Comparison of ENCODE assay signal across 12 cellular contexts in genomic region chr13:99067160-99067985, GRCh38.
DNase-seq lines count a peak whose midpoint lies in the region; ATAC-seq and TF ChIP-seq lines count a peak whose summit lies in the region.
"Had no signal": no experiment of that assay in that cellular context is flagged by ENCODE, and none has a peak within 500 bp of the region (broad histone marks: within the 10 kb centered on the region; RNA-seq: fewer than 3 reads in every experiment).

No MANE protein-coding gene starts in this region.

- H3K4me1 Mint-ChIP-seq in activated naive CD8-positive, alpha-beta T cell treated with anti-CD3 and anti-CD28 coated beads, Interleukin-2, amount 50 U/mL, for 24 hours: peaks cover 50% of the 10 kb centered on the region

- no peaks in the 10 kb centered on the region for H3K9me2 ChIP-seq in HCT116 (ENCODE audit: insufficient read depth)

- no peak for TF ChIP-seq POLR2A in HCT116 (IDR thresholded peaks at IDR 0.05; ENCODE audit: borderline replicate concordance, extremely low read depth, insufficient read depth, insufficient read length)
- no peak for TF ChIP-seq POLR2A in suprapubic skin (IDR thresholded peaks at IDR 0.05)

- H3K4me1 ChIP-seq in HCT116 (ENCODE audit: control insufficient read depth in 1 of 2, insufficient read depth in 2 of 2, low read length in 2 of 2) (peaks cover 20 to 39% of the 10 kb centered on the region in 2 experiments), suprapubic skin (peaks cover 27% of the 10 kb centered on the region)

- ATAC-seq in HCT116: peak; percentile 87
- no peak for ATAC-seq in activated naive CD8-positive, alpha-beta T cell treated with anti-CD3 and anti-CD28 coated beads, Interleukin-2, amount 50 U/mL, for 24 hours
- no peak for ATAC-seq in GM19455 (IDR thresholded peaks at IDR 0.05; ENCODE audit: unreplicated experiment)
- no peak for ATAC-seq in GM21529 (IDR thresholded peaks at IDR 0.05; ENCODE audit: unreplicated experiment)
- no peak for ATAC-seq in HG02852 (IDR thresholded peaks at IDR 0.05; ENCODE audit: unreplicated experiment)

- TF ChIP-seq RAD21 in HCT116 (IDR thresholded peaks at IDR 0.05; ENCODE audit: low read depth): no peak

- POLR2A ChIA-PET in HCT116 (lab: Charles Lee): no interaction called here

- no peaks in the 10 kb centered on the region for H3K27me3 Mint-ChIP-seq in activated naive CD8-positive, alpha-beta T cell treated with anti-CD3 and anti-CD28 coated beads, Interleukin-2, amount 50 U/mL, for 24 hours

- peak overlapping the region in 1 of 2 experiments; percentile 17; a peak in 1 of 4 replicates for H3K4me3 ChIP-seq in HCT116 (replicated peaks in 1 of 2; ENCODE audit: low read depth in 1 of 2, low read length in 2 of 2)
- no peak overlapping the region for H3K4me3 ChIP-seq in suprapubic skin

- H3K27me3 ChIP-seq in HCT116 (ENCODE audit: insufficient read depth, low read length): no peaks in the 10 kb centered on the region
- no peaks in the 10 kb centered on the region for H3K27me3 ChIP-seq in suprapubic skin

- no peak overlapping the region for H3K4me3 Mint-ChIP-seq in activated naive CD8-positive, alpha-beta T cell treated with anti-CD3 and anti-CD28 coated beads, Interleukin-2, amount 50 U/mL, for 24 hours

- H3K36me3 ChIP-seq in HCT116 (ENCODE audit: control insufficient read depth in 1 of 2, insufficient read depth in 2 of 2, low read length in 2 of 2) (no peaks in the 10 kb centered on the region; a peak in 1 of 4 replicates), suprapubic skin (no peaks in the 10 kb centered on the region)

- TF ChIP-seq EP300 in suprapubic skin (IDR thresholded peaks at IDR 0.05): no peak

- peak overlapping the region; percentile 69 for H3K27ac ChIP-seq in HCT116 (ENCODE audit: low read depth, low read length)
- no peak overlapping the region for H3K27ac ChIP-seq in suprapubic skin

- H3K79me2 ChIP-seq in HCT116 (ENCODE audit: insufficient read depth, low read length): peaks cover 12% of the 10 kb centered on the region

- H4K20me1 ChIP-seq in HCT116 (ENCODE audit: insufficient read depth): no peaks in the 10 kb centered on the region

- DNase-seq in A172 (ENCODE audit: low spot score) (peak; percentile 92), HCT116 (ENCODE audit: low read depth, low spot score) (peak; percentile 70), iris pigment epithelial cell (ENCODE audit: low read depth) (peak; percentile 89), suprapubic skin (ENCODE audit: low spot score in 2 of 2) (no peak)
- no peak for DNase-seq in activated naive CD8-positive, alpha-beta T cell treated with anti-CD3 and anti-CD28 coated beads, Interleukin-2, amount 50 U/mL, for 24 hours
- DNase-seq: activated CD4-positive, alpha-beta T cell treated with anti-CD3 and anti-CD28 coated beads for 4 hours; cortex of kidney; Karpas-422; stimulated activated CD4-positive, alpha-beta T cell treated with anti-CD3 and anti-CD28 coated beads, Interleukin-12 subunit alpha, Interleukin-12 subunit beta, amount 100 ng/mL, for 4 hours had no signal

- H3K9ac ChIP-seq in HCT116 (ENCODE audit: low read length): no peak overlapping the region

- no TSS peak for BruUV-seq in HCT116 (replicated peaks; lab: Mats Ljungman, UMichigan)

- peak overlapping the region; percentile 24 for H3K27ac Mint-ChIP-seq in activated naive CD8-positive, alpha-beta T cell treated with anti-CD3 and anti-CD28 coated beads, Interleukin-2, amount 50 U/mL, for 24 hours

- no peaks in the 10 kb centered on the region for H3K9me3 Mint-ChIP-seq in activated naive CD8-positive, alpha-beta T cell treated with anti-CD3 and anti-CD28 coated beads, Interleukin-2, amount 50 U/mL, for 24 hours

- intact Hi-C loops in HCT116 (cut with micrococcal nuclease): no loop called here

- TF ChIP-seq CTCF in HCT116 (IDR thresholded peaks at IDR 0.05 in 2 of 3, conservative IDR thresholded peaks at IDR 0.05 in 1 of 3; ENCODE audit: borderline replicate concordance in 1 of 3, insufficient read depth in 1 of 3, low read depth in 2 of 3, low read length in 2 of 3): no peak
- TF ChIP-seq CTCF in suprapubic skin (IDR thresholded peaks at IDR 0.05): no peak

- peaks cover 0 to 4% of the 10 kb centered on the region in 2 experiments; a peak in 1 of 4 replicates for H3K9me3 ChIP-seq in HCT116 (ENCODE audit: control insufficient read depth in 1 of 2, insufficient read depth in 1 of 2, low read depth in 1 of 2, low read length in 2 of 2)
- H3K9me3 ChIP-seq in suprapubic skin: no peaks in the 10 kb centered on the region

- peaks cover 13% of the 10 kb centered on the region for H3K36me3 Mint-ChIP-seq in activated naive CD8-positive, alpha-beta T cell treated with anti-CD3 and anti-CD28 coated beads, Interleukin-2, amount 50 U/mL, for 24 hours (ENCODE audit: low read depth)

- RAD21 ChIA-PET in HCT116 (lab: Charles Lee; ENCODE audit: low non-redundant PET in 1 of 2, low total read pairs in 2 of 2, uncharacterized antibody in 2 of 2, unreplicated experiment in 2 of 2): no interaction called here

- no peak overlapping the region for H2AFZ ChIP-seq in HCT116 (ENCODE audit: low read depth, low read length, poor library complexity, severe bottlenecking)

- WGBS in suprapubic skin: 35% methylated on average over 1 of the region's 1 CpG

- peak overlapping the region; percentile 58 for H3K4me2 ChIP-seq in HCT116 (ENCODE audit: low read length)

- CTCF ChIA-PET in HCT116 (lab: Charles Lee): no interaction called here

TF ChIP-seq in HCT116, 20 proteins besides CTCF, POLR2A, EP300 and RAD21 (continues in another document):
- TF ChIP-seq TCF7L2 (IDR thresholded peaks at IDR 0.05; ENCODE audit: borderline replicate concordance, extremely low read depth, insufficient read depth, insufficient read length): no peak
- TF ChIP-seq SP1 (IDR thresholded peaks at IDR 0.05; ENCODE audit: low read depth): peak; percentile 82
- TF ChIP-seq ZFX (IDR thresholded peaks at IDR 0.05): no peak
- peak; percentile 70 for TF ChIP-seq CEBPB (IDR thresholded peaks at IDR 0.05; ENCODE audit: low read depth)
- TF ChIP-seq EGR1 (IDR thresholded peaks at IDR 0.05; ENCODE audit: low read depth): no peak
- peak; percentile 98 for TF ChIP-seq CBX3 (IDR thresholded peaks at IDR 0.05; ENCODE audit: low read depth)
- peak; percentile 65; the same call in 1 of the 2 replicates for TF ChIP-seq SRF (IDR thresholded peaks at IDR 0.05; ENCODE audit: low read depth)
- no peak for TF ChIP-seq YY1 (IDR thresholded peaks at IDR 0.05; ENCODE audit: extremely low read depth, insufficient replicate concordance, low read depth, low read length)
- TF ChIP-seq EZH2 (IDR thresholded peaks at IDR 0.05): no peak
- no peak; the same call in 1 of the 2 replicates for TF ChIP-seq POLR2AphosphoS5 (IDR thresholded peaks at IDR 0.05; ENCODE audit: low read depth, low read length)
- TF ChIP-seq EZH2phosphoT487 (IDR thresholded peaks at IDR 0.05; ENCODE audit: borderline replicate concordance): no peak
- TF ChIP-seq ATF3 (IDR thresholded peaks at IDR 0.05): peak; percentile 77
- TF ChIP-seq ZNF274 (IDR thresholded peaks at IDR 0.05; ENCODE audit: low read depth, low read length): no peak
- TF ChIP-seq JUND (IDR thresholded peaks at IDR 0.05): peak; percentile 93
- TF ChIP-seq MAX (IDR thresholded peaks at IDR 0.05): no peak
- TF ChIP-seq ELF1 (IDR thresholded peaks at IDR 0.05; ENCODE audit: borderline replicate concordance, low read depth): no peak
- TF ChIP-seq SIN3A (IDR thresholded peaks at IDR 0.05; ENCODE audit: low read depth): peak; percentile 70
- no peak for TF ChIP-seq REST (IDR thresholded peaks at IDR 0.05; ENCODE audit: low read depth)
- peak; percentile 97 for TF ChIP-seq FOSL1 (IDR thresholded peaks at IDR 0.05; ENCODE audit: low read depth)

Comparison
In these comparisons a context has a peak if more than half of its experiments do, and no peak if none do; other contexts are left out.
1. DNase-seq: peak in A172 (single experiment), HCT116 (single experiment) and iris pigment epithelial cell (single experiment); none in activated naive CD8-positive, alpha-beta T cell treated with anti-CD3 and anti-CD28 coated beads, Interleukin-2, amount 50 U/mL, for 24 hours (single experiment) and suprapubic skin (0 of 2).